Comparison of ENCODE assay signal across 12 cellular contexts in genomic region chr14:28494196-28494595, GRCh38.
"Had no signal": no experiment of that assay in that cellular context is flagged by ENCODE, and none has a peak within 500 bp of the region (broad histone marks: within the 10 kb centered on the region; RNA-seq: fewer than 3 reads in every experiment).

No MANE protein-coding gene starts in this region.

- DNase-seq: activated CD4-positive, alpha-beta memory T cell treated with anti-CD3 and anti-CD28 coated beads for 36 hours; activated CD4-positive, alpha-beta T cell treated with anti-CD3 and anti-CD28 coated beads for 1 hour; activated gamma-delta T cell treated with Interleukin-2 at 50 U/mL for 16 hours; activated naive CD8-positive, alpha-beta T cell treated with anti-CD3 and anti-CD28 coated beads for 36 hours; activated T-cell treated with anti-CD3 and anti-CD28 coated beads, Interleukin-2, amount 50 U/mL, for 48 hours; aorta; colonic mucosa; hippocampal formation; kidney glomerular epithelial cell had no signal

- H3K4me3 ChIP-seq: colonic mucosa, neural progenitor cell, smooth muscle cell, tibial nerve had no signal

- H3K4me3 Mint-ChIP-seq: activated CD4-positive, alpha-beta memory T cell treated with anti-CD3 and anti-CD28 coated beads for 36 hours; activated naive CD8-positive, alpha-beta T cell treated with anti-CD3 and anti-CD28 coated beads for 36 hours; neural progenitor cell had no signal

- H3K9me3 Mint-ChIP-seq: neural progenitor cell had no signal

- H3K36me3 Mint-ChIP-seq: activated CD4-positive, alpha-beta memory T cell treated with anti-CD3 and anti-CD28 coated beads for 36 hours; activated naive CD8-positive, alpha-beta T cell treated with anti-CD3 and anti-CD28 coated beads for 36 hours; neural progenitor cell had no signal

- H3K27me3 Mint-ChIP-seq: activated CD4-positive, alpha-beta memory T cell treated with anti-CD3 and anti-CD28 coated beads for 36 hours; activated naive CD8-positive, alpha-beta T cell treated with anti-CD3 and anti-CD28 coated beads for 36 hours had no signal

- H3K4me1 Mint-ChIP-seq: activated naive CD8-positive, alpha-beta T cell treated with anti-CD3 and anti-CD28 coated beads for 36 hours; neural progenitor cell had no signal
